In the genomic region with DNA sequence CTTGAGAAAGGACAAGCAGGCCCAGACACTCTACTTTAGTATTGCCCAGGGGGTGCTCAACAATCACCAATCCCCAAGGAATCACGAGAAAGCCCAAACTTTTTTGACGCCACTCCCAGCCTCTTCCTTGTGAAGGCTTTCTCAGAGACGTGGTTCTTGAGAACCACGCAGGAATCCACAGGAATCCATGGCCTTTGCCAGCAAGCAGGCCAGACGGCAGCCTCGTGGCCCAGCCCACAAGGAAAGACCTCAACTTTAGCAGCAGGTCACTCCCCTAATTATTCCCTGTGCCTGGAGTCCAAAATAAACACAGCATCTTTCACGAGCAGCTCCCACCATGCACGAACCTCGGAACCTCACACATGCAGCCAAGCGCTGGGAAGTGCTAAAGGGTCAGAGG, we compare ENCODE assay signal across 14 cellular contexts.
"Had no signal": no experiment of that assay in that cellular context is flagged by ENCODE, and none has a peak within 500 bp of the region (broad histone marks: within the 10 kb centered on the region; RNA-seq: fewer than 3 reads in every experiment).

No MANE protein-coding gene starts in this region.

- H3K27ac Mint-ChIP-seq: activated B cell treated with CpG ODN at 0.5 μM for 24 hours; activated CD4-positive, alpha-beta T cell treated with anti-CD3 and anti-CD28 coated beads, Interleukin-2, amount 10 ng/mL, durations not matched to agents 7 days and 5 days; activated naive CD8-positive, alpha-beta T cell treated with anti-CD3 and anti-CD28 coated beads, Interleukin-2, amount 10 ng/mL, durations not matched to agents 7 days and 5 days; T-helper 2 cell treated with Interferon-gamma antibody and Interleukin-4, amounts not matched to agents 5 μg/mL and 100 μg/mL, for 36 hours had no signal

- H3K4me3 ChIP-seq: pancreas, sigmoid colon, stomach had no signal

- DNase-seq: activated B cell treated with CpG ODN at 0.5 μM for 24 hours; activated CD4-positive, alpha-beta T cell treated with anti-CD3 and anti-CD28 coated beads, Interleukin-2, amount 10 ng/mL, durations not matched to agents 7 days and 5 days; activated CD8-positive, alpha-beta memory T cell treated with anti-CD3 and anti-CD28 coated beads for 24 hours; activated naive CD8-positive, alpha-beta T cell treated with anti-CD3 and anti-CD28 coated beads, Interleukin-2, amount 10 ng/mL, durations not matched to agents 7 days and 5 days; anterior cingulate cortex; foreskin fibroblast; glutamatergic neuron; hypothalamus; pancreas; sigmoid colon; stimulated activated CD4-positive, alpha-beta T cell treated with anti-CD3 and anti-CD28 coated beads, Interleukin-1b, Interleukin-23, amount 100 ng/mL, for 48 hours; stomach; SW 1271 had no signal

- H3K36me3 ChIP-seq: pancreas, sigmoid colon, stomach had no signal

- ATAC-seq: pancreas had no signal

- H3K27me3 ChIP-seq: sigmoid colon had no signal

- H3K27ac ChIP-seq: pancreas, sigmoid colon, stomach had no signal

- H3K4me3 Mint-ChIP-seq: activated B cell treated with CpG ODN at 0.5 μM for 24 hours; activated CD4-positive, alpha-beta T cell treated with anti-CD3 and anti-CD28 coated beads, Interleukin-2, amount 10 ng/mL, durations not matched to agents 7 days and 5 days; activated naive CD8-positive, alpha-beta T cell treated with anti-CD3 and anti-CD28 coated beads, Interleukin-2, amount 10 ng/mL, durations not matched to agents 7 days and 5 days had no signal

- H3K9me3 ChIP-seq: pancreas, sigmoid colon, stomach had no signal

- H3K36me3 Mint-ChIP-seq: activated naive CD8-positive, alpha-beta T cell treated with anti-CD3 and anti-CD28 coated beads, Interleukin-2, amount 10 ng/mL, durations not matched to agents 7 days and 5 days had no signal

- H3K4me1 ChIP-seq: pancreas had no signal
